ENCODE assay signal across 21 cellular contexts in the genomic region with DNA sequence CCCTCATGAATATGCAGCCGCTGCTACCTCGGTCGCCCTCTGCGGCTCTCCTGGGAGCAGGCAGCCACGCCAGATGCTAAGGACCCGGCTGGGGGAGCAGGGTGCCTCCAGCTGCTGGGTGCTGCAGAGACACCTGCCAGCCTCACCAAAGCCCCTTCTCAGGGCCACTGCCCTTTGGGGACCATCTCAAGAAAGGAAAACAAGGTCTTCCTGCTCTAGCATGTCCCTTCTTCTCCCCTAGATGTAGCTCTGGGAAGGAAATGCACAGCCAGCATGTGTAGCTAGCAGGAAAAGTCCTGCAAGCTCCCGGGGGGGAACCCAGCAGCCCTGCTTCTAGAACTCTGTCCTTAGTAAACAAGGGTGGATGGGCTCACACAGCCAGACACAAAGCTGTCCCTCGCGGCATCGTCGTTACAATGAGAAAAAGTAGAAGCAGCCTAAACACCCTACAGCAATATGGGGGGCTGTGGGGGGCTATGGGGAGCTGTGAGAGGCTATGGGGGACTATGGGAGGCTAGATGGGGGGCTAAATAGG. TPM values are rescaled to one million over a fixed set of nuclear protein-coding genes. Genes with fewer than 3 reads are reported as not detected.
DNase-seq lines count a peak whose midpoint lies in the region; ATAC-seq and TF ChIP-seq lines count a peak whose summit lies in the region.
"Had no signal": no experiment of that assay in that cellular context is flagged by ENCODE, and none has a peak within 500 bp of the region (broad histone marks: within the 10 kb centered on the region; RNA-seq: fewer than 3 reads in every experiment).

No MANE protein-coding gene starts in this region.

- H3K4me1 Mint-ChIP-seq in brain, result peaks cover 18% of the 10 kb centered on the region
- H3K4me1 Mint-ChIP-seq: CD4-positive, alpha-beta memory T cell had no signal

- peak overlapping the region in 3 of 5 experiments; percentile 36 to 87 (median 64) for H3K27ac Mint-ChIP-seq in brain
- H3K27ac Mint-ChIP-seq: CD4-positive, alpha-beta memory T cell; T-helper 2 cell treated with Interferon-gamma antibody and Interleukin-4, amounts not matched to agents 5 μg/mL and 100 μg/mL, for 36 hours had no signal

- no peak for TF ChIP-seq POLR2A in uterus (IDR thresholded peaks at IDR 0.05)

- H3K27me3 ChIP-seq in uterus, result no peaks in the 10 kb centered on the region

- no peaks in the 10 kb centered on the region for H3K36me3 ChIP-seq in uterus

- peaks cover 12% of the 10 kb centered on the region for H3K27me3 Mint-ChIP-seq in brain

- H3K9me3 Mint-ChIP-seq in brain, result peaks cover 0 to 4% (median 0%) of the 10 kb centered on the region in 5 experiments
- H3K9me3 Mint-ChIP-seq: T-helper 2 cell treated with Interferon-gamma antibody and Interleukin-4, amounts not matched to agents 5 μg/mL and 100 μg/mL, for 36 hours had no signal

- no peak overlapping the region for H3K27ac ChIP-seq in uterus
- H3K27ac ChIP-seq: HL-60, RWPE1 had no signal

- DNase-seq in left ventricle myocardium superior (peak; percentile 9), left cardiac atrium (no peak), NCI-H2171 treated with DMSO at 0.1 percent for 48 hours (lab: John Stamatoyannopoulos, UW) (peak; percentile 64), posterior vena cava (ENCODE audit: low spot score) (peak; percentile 12), uterus (no peak), NK-92 (lab: John Stamatoyannopoulos, UW; ENCODE audit: unreplicated experiment) (no peak), DMS79 (lab: John Stamatoyannopoulos, UW) (no peak)
- DNase-seq: Calu3; CD4-positive, alpha-beta memory T cell; DMS79 treated with DMSO at 0.1 percent for 48 hours; H7; MV-4-11; NCI-H146; NCI-H2107; NCI-H510A treated with DMSO at 0.1 percent for 48 hours; NK-92 treated with Interleukin-12 subunit alpha and Interleukin-12 subunit beta, amount 100 ng/mL, for 24 hours; SW 1271 had no signal

- H3K4me3 ChIP-seq in uterus, result no peak overlapping the region

- TF ChIP-seq CTCF in brain (conservative IDR thresholded peaks at IDR 0.05), result no peak
- no peak for TF ChIP-seq CTCF in uterus (IDR thresholded peaks at IDR 0.05)

- H3K4me1 ChIP-seq in uterus, result no peaks in the 10 kb centered on the region

- intact Hi-C loops in left ventricle myocardium superior (cut with micrococcal nuclease) (no loop called here), left cardiac atrium (cut with DNase I) (no loop called here), posterior vena cava (cut with DNase I) (no loop called here), uterus (cut with DNase I; ENCODE audit: low total_unique reads) (no loop called here)

- ATAC-seq in left ventricle myocardium superior (no peak), left cardiac atrium (no peak)

- H3K9me3 ChIP-seq in uterus, result no peaks in the 10 kb centered on the region

- no peak overlapping the region for H3K4me3 Mint-ChIP-seq in brain
- H3K4me3 Mint-ChIP-seq: T-helper 2 cell treated with Interferon-gamma antibody and Interleukin-4, amounts not matched to agents 5 μg/mL and 100 μg/mL, for 36 hours had no signal

- no peaks in the 10 kb centered on the region for H3K36me3 Mint-ChIP-seq in brain
- H3K36me3 Mint-ChIP-seq: CD4-positive, alpha-beta memory T cell had no signal

RNA-seq across cellular contexts. Expression of a gene that starts 56.7 kb away (rescaled TPM):
- total RNA-seq in left ventricle myocardium superior, result 12.5 TPM
- total RNA-seq in left cardiac atrium, result 10 to 100 TPM; 13.9 to 25.5 TPM
- 202 TPM for polyA plus RNA-seq in brain (ENCODE audit: insufficient read depth, low read depth, low replicate concordance)
- total RNA-seq in posterior vena cava, result 10 to 100 TPM; 29.2 to 38.2 TPM
- 10 to 100 TPM in 3 of 4 donors, 1 to 10 TPM in 1; 8.5 to 73.9 (median 19.1) TPM for total RNA-seq in uterus
- total RNA-seq: CD4-positive, alpha-beta memory T cell had no signal
- polyA plus RNA-seq: CD4-positive, alpha-beta memory T cell had no signal

Comparison
In these comparisons a context has a peak if more than half of its experiments do, and no peak if none do; other contexts are left out.
1. DNase-seq: peak in left ventricle myocardium superior (single experiment), NCI-H2171 treated with DMSO at 0.1 percent for 48 hours (single experiment) and posterior vena cava (single experiment); none in left cardiac atrium (single experiment), uterus (0 of 2), NK-92 (single experiment) and DMS79 (single experiment).